8 cellular contexts compared by ENCODE assay signal in the genomic region with DNA sequence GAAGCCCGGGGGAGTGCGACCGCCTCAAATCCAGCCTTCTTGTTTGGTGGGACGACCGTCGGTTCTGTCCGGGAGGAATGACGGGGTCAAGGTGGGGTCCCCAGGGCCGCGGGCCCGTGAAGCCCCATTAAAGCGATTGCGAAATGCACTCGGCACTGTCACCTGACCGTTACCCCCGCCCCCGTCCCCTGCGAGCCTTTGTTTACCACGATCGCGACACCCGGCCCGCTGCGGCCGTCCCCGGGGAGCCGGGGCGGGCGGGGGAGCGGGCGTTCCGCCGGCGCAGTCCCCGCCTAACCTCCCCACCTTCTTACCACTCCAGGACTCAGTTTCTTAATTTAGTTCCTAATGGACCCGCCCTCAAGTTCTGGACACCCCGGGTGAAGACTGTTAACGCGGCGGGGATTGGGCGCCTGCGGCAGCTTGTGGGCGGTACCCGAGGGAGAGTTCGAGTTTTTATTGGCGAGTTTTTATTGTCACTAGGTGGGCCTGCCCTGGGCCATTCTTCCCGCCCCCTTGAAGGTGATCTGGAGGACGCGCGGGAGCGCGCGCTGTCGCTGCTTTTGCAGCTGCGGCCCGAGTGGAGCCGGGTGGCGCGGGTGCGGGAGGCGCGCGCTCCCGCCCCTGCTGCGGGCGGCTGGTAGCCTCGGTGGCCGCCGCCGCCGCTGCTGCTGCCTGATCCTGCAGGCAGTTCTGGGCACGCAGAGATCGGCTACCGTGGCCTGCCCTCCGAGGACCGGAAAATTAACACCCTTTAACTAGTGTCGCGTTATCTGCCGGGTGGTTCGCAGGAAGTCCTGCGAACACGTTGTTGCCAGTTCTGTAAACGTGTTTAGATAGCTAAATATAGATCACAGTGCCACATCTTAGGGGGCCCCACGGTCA. TPM values are rescaled to one million over a fixed set of nuclear protein-coding genes. Genes with fewer than 3 reads are reported as not detected.
DNase-seq lines count a peak whose midpoint lies in the region; ATAC-seq, FAIRE-seq and TF ChIP-seq lines count a peak whose summit lies in the region.

No MANE protein-coding gene starts in this region.

- ATAC-seq in GM18505 (IDR thresholded peaks at IDR 0.05; ENCODE audit: unreplicated experiment): peak; percentile 79
- ATAC-seq in HG02970 (IDR thresholded peaks at IDR 0.05; ENCODE audit: low FRiP score, unreplicated experiment): peak; percentile 91
- ATAC-seq in right cardiac atrium: peak; percentile 94 to 95
- ATAC-seq in psoas muscle: peak; percentile 84 to 90 (median 86)

- no peaks in the 10 kb centered on the region for H3K36me3 Mint-ChIP-seq in T-helper 2 cell treated with Interferon-gamma antibody and Interleukin-4, amounts not matched to agents 5 μg/mL and 100 μg/mL, for 36 hours (ENCODE audit: low read depth)

- peak overlapping the region; percentile 96 for H3K27ac Mint-ChIP-seq in T-helper 2 cell treated with Interferon-gamma antibody and Interleukin-4, amounts not matched to agents 5 μg/mL and 100 μg/mL, for 36 hours

- no peaks in the 10 kb centered on the region for H3K27me3 Mint-ChIP-seq in T-helper 2 cell treated with Interferon-gamma antibody and Interleukin-4, amounts not matched to agents 5 μg/mL and 100 μg/mL, for 36 hours (ENCODE audit: low read depth)

- no peaks in the 10 kb centered on the region for H3K9me3 Mint-ChIP-seq in T-helper 2 cell treated with Interferon-gamma antibody and Interleukin-4, amounts not matched to agents 5 μg/mL and 100 μg/mL, for 36 hours

- peak; percentile 48 for FAIRE-seq in urothelium cell line (lab: Jason Lieb, UNC)

- H3K36me3 ChIP-seq in ascending aorta: no peaks in the 10 kb centered on the region
- H3K36me3 ChIP-seq in psoas muscle (ENCODE audit: insufficient read depth in 1 of 2, low read depth in 1 of 2): no peaks in the 10 kb centered on the region

- under 1% methylated on average over 84 of the region's 84 CpGs for WGBS in right cardiac atrium
- WGBS in psoas muscle, 3 donors: 0 to 1% (median 0%) methylated on average over 65 to 84 of the region's 84 CpGs

- H3K4me1 Mint-ChIP-seq in T-helper 2 cell treated with Interferon-gamma antibody and Interleukin-4, amounts not matched to agents 5 μg/mL and 100 μg/mL, for 36 hours (ENCODE audit: low read depth): peaks cover 22% of the 10 kb centered on the region

- intact Hi-C loops in ascending aorta (cut with DNase I): loop anchor here (1.0 to 10.0 kb wide), 8 partner anchors 62 to 844 kb away; partner anchors contain the start of genes ABCC5, ATP11B, FAM131A and MCCC1
- intact Hi-C loops in right cardiac atrium (cut with DNase I): no loop called here
- intact Hi-C loops in psoas muscle (cut with DNase I): loop anchor here (10.0 kb wide), 2 partner anchors 132 to 342 kb away; no protein-coding TSS in a partner anchor

- peak; percentile 75 for TF ChIP-seq POLR2A in GM18505 (IDR thresholded peaks at IDR 0.05; ENCODE audit: borderline replicate concordance, extremely low read depth, insufficient read depth, insufficient read length)

- H3K27ac ChIP-seq in ascending aorta (peak overlapping the region; percentile 92 to 100), right cardiac atrium (ENCODE audit: low read length) (peak overlapping the region; percentile 93), psoas muscle (peak overlapping the region; percentile 100)

- no peaks in the 10 kb centered on the region for H3K27me3 ChIP-seq in ascending aorta
- H3K27me3 ChIP-seq in right cardiac atrium (ENCODE audit: control insufficient read depth, insufficient read depth): no peaks in the 10 kb centered on the region
- H3K27me3 ChIP-seq in psoas muscle (ENCODE audit: insufficient read depth in 3 of 3, low read length in 2 of 3): no peaks in the 10 kb centered on the region

- DNase-seq in NCI-H187 treated with DMSO at 0.1 percent for 48 hours (lab: John Stamatoyannopoulos, UW) (peak; percentile 94), ascending aorta (ENCODE audit: low spot score in 2 of 2) (peak; percentile 94 to 97), right cardiac atrium (peak; percentile 93 to 97 (median 97)), psoas muscle (peak; percentile 92 to 97), urothelium cell line (ENCODE audit: low spot score) (peak; percentile 91)
- DNase-seq in T-helper 2 cell treated with Interferon-gamma antibody and Interleukin-4, amounts not matched to agents 5 μg/mL and 100 μg/mL, for 36 hours (ENCODE audit: low spot score): peak; percentile 94

- H3K9me3 ChIP-seq in ascending aorta: no peaks in the 10 kb centered on the region
- H3K9me3 ChIP-seq in right cardiac atrium (ENCODE audit: control insufficient read depth, low read length): no peaks in the 10 kb centered on the region
- no peaks in the 10 kb centered on the region for H3K9me3 ChIP-seq in psoas muscle

- peak overlapping the region; percentile 91 for H3K4me3 Mint-ChIP-seq in T-helper 2 cell treated with Interferon-gamma antibody and Interleukin-4, amounts not matched to agents 5 μg/mL and 100 μg/mL, for 36 hours

- H3K4me3 ChIP-seq in ascending aorta (peak overlapping the region; percentile 91 to 95), right cardiac atrium (ENCODE audit: low read length) (peak overlapping the region; percentile 90), psoas muscle (peak overlapping the region; percentile 99)

- TF ChIP-seq CTCF in ascending aorta (IDR thresholded peaks at IDR 0.05) (no peak), psoas muscle (IDR thresholded peaks at IDR 0.05) (no peak)

- peaks cover 0 to 16% of the 10 kb centered on the region in 2 donors for H3K4me1 ChIP-seq in ascending aorta
- peaks cover 3% of the 10 kb centered on the region for H3K4me1 ChIP-seq in right cardiac atrium (ENCODE audit: control insufficient read depth, insufficient read depth, low read length)
- peaks cover 44% of the 10 kb centered on the region for H3K4me1 ChIP-seq in psoas muscle

RNA-seq across cellular contexts. Expression of gene KLHL24, which starts 1.0 kb away (rescaled TPM):
- 26.6 TPM for total RNA-seq in ascending aorta
- 100 to 1,000 TPM; 105 to 179 (median 160) TPM for total RNA-seq in right cardiac atrium
- polyA plus RNA-seq in right cardiac atrium: 44.4 TPM
- 100 to 1,000 TPM in 2 of 4 donors, 10 to 100 TPM in 2; 77.8 to 162 (median 123) TPM for total RNA-seq in psoas muscle
- polyA plus RNA-seq in psoas muscle: 10 to 100 TPM in 2 of 3 donors, 1 to 10 TPM in 1; 3.3 to 52.8 (median 25.7) TPM

Comparison
In these comparisons a context has a peak if more than half of its experiments do, and no peak if none do; other contexts are left out.
1. Peak in every context shown above with its lines: DNase-seq, ATAC-seq, H3K4me3 ChIP-seq and H3K27ac ChIP-seq.
2. intact Hi-C loops: an anchor here in ascending aorta (1.0 to 10.0 kb wide) and psoas muscle (10.0 kb wide); none called in right cardiac atrium.